In genomic region chrX:72181178-72182125, GRCh38 we compare ENCODE assay signal across 8 cellular contexts. TPM values are rescaled to one million over a fixed set of nuclear protein-coding genes. Genes with fewer than 3 reads are reported as not detected.
DNase-seq lines count a peak whose midpoint lies in the region; ATAC-seq and TF ChIP-seq lines count a peak whose summit lies in the region.

Gene PIN4, plus strand, starts transcription at chrX:72181757. Its CDS starts 29 bp downstream, at chrX:72181786.

- DNase-seq in AG08395 (ENCODE audit: low spot score) (peak; percentile 86), NCI-H226 (peak; percentile 88), WTC11 (ENCODE audit: low spot score) (peak; percentile 83), inferior parietal cortex (ENCODE audit: extremely low spot score) (peak; percentile 87)
- peak; percentile 82 for DNase-seq in central memory CD4-positive, alpha-beta T cell
- peak; percentile 66 to 75 for DNase-seq in stimulated activated CD4-positive, alpha-beta T cell treated with anti-CD3 and anti-CD28 coated beads, Interleukin-12 subunit alpha, Interleukin-12 subunit beta, amount 100 ng/mL, for 24 hours (ENCODE audit: low read depth in 2 of 2)

- ATAC-seq in GM19023 (IDR thresholded peaks at IDR 0.05; ENCODE audit: unreplicated experiment), result peak; percentile 97
- ATAC-seq in HG03196 (IDR thresholded peaks at IDR 0.05; ENCODE audit: unreplicated experiment), result peak; percentile 95
- peak; percentile 96 for ATAC-seq in WTC11

- H3K27me3 Mint-ChIP-seq in WTC11 (ENCODE audit: low read depth), result peaks cover 8% of the 10 kb centered on the region; the same call in 1 of the 2 replicates

- CTCF ChIA-PET in WTC11 (lab: Charles Lee), result interaction anchor here (1.0 to 1.8 kb wide), 2 partner anchors 21 to 160 kb away, joined by 5 to 8 read pairs; no protein-coding TSS in a partner anchor

- peaks cover 10% of the 10 kb centered on the region for H3K9me3 Mint-ChIP-seq in WTC11

- no peak within 1 kb of the TSS for H3K27ac Mint-ChIP-seq in WTC11

- H3K4me1 Mint-ChIP-seq in WTC11, result no peaks in the 10 kb centered on the region

- H3K4me3 Mint-ChIP-seq in WTC11, result no peak within 1 kb of the TSS

- peaks cover 7% of the 10 kb centered on the region; the same call in 1 of the 2 replicates for H3K36me3 Mint-ChIP-seq in WTC11

- TF ChIP-seq CTCF in WTC11 (IDR thresholded peaks at IDR 0.05), result no peak

- POLR2A ChIA-PET in WTC11 (lab: Charles Lee), result interaction anchor here (1.0 to 1.7 kb wide), 2 partner anchors 57 to 136 kb away, joined by 3 to 9 read pairs; partner anchors contain the start of gene ERCC6L

TF ChIP-seq in WTC11, 78 proteins besides CTCF, POLR2A, EP300 and RAD21:
- TF ChIP-seq E2F1 (CRISPR knock-in tag; IDR thresholded peaks at IDR 0.05) (no peak), RORB (CRISPR knock-in tag; IDR thresholded peaks at IDR 0.05) (no peak), FOXK1 (CRISPR knock-in tag; IDR thresholded peaks at IDR 0.05) (peak; percentile 89), NFYB (CRISPR knock-in tag; conservative IDR thresholded peaks at IDR 0.05; ENCODE audit: low read depth) (peak; percentile 57), ELF4 (CRISPR knock-in tag; IDR thresholded peaks at IDR 0.05; ENCODE audit: low read depth) (no peak), CDX4 (CRISPR knock-in tag; IDR thresholded peaks at IDR 0.05; ENCODE audit: borderline replicate concordance) (no peak), ZMAT4 (CRISPR knock-in tag; IDR thresholded peaks at IDR 0.05) (no peak)
TF ChIP-seq in WTC11: peak in this region for 2.

RNA-seq across cellular contexts. Expression of gene PIN4, which starts in this region (rescaled TPM):
- total RNA-seq in WTC11 (2021), result 8.0 to 9.3 TPM (median 8.8 TPM) in 3 replicates

Comparison
In these comparisons a context has a peak if more than half of its experiments do, and no peak if none do; other contexts are left out.
1. Peak in every context shown above with its lines: DNase-seq and ATAC-seq.